8 cellular contexts compared by ENCODE assay signal in the genomic region with DNA sequence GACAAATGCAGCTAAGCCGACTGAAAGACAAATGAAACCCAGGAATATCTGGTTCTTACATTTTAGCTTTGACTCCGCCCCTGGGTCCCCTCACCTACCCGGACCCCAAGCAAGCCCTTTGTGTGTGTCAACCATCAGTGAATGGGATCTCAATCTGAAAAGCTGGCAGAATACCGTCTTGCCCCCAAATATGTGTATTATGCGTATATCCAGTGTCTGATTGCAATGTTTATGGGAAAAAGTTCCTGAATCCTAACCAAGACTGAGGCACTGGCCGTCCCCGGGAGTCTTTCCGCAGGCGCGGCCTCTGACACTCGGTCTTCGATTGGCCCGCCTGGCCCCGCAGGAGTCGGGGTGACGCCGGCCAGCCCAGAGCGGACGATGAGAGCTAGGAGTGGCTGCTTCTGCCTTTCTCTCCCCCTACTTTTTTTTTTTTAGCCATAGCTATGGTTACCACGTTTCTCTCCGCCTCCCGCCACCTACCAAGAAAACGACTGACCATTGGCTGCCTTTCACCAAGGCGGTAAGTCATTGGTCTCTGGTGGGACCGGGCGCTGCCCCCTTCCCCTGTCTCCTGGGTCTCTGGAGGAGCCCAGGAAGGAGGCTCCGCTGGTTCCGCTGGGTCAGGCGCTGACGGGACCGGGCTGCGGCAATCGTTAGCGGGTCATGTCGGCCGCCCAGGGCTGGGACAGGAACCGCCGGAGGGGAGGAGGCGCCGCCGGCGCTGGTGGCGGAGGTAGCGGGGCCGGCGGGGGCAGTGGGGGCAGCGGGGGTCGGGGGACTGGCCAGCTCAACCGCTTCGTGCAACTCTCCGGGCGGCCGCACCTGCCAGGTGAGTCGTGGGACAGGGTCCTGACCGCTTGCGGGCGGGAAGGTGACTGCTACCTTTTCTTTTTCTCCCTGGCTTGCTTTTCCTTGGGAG. TPM values are rescaled to one million over a fixed set of nuclear protein-coding genes. Genes with fewer than 3 reads are reported as not detected.
A peak's percentile ranks its signal among the peaks of the same experiment; 100 is the strongest.
DNase-seq lines count a peak whose midpoint lies in the region; ATAC-seq lines count a peak whose summit lies in the region.

A gene with protein sequence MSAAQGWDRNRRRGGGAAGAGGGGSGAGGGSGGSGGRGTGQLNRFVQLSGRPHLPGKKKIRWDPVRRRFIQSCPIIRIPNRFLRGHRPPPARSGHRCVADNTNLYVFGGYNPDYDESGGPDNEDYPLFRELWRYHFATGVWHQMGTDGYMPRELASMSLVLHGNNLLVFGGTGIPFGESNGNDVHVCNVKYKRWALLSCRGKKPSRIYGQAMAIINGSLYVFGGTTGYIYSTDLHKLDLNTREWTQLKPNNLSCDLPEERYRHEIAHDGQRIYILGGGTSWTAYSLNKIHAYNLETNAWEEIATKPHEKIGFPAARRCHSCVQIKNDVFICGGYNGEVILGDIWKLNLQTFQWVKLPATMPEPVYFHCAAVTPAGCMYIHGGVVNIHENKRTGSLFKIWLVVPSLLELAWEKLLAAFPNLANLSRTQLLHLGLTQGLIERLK (plus strand): TSS at position 557 of the 922 bp plus-strand sequence. CDS start 110 bp downstream, at position 667.

- peaks cover 3% of the 10 kb centered on the region for H3K36me3 ChIP-seq in effector memory CD4-positive, alpha-beta T cell (ENCODE audit: control insufficient read depth, insufficient read depth, low read length)

- peaks cover 22% of the 10 kb centered on the region for H3K4me1 ChIP-seq in effector memory CD4-positive, alpha-beta T cell (ENCODE audit: control insufficient read depth, insufficient read depth, low read length, poor library complexity, severe bottlenecking)

- no peaks in the 10 kb centered on the region for H3K9me3 ChIP-seq in effector memory CD4-positive, alpha-beta T cell (ENCODE audit: control insufficient read depth, low read length)

- H3K27ac ChIP-seq in effector memory CD4-positive, alpha-beta T cell (ENCODE audit: insufficient read depth, low read length, poor library complexity, severe bottlenecking): peak within 1 kb of the TSS; percentile 76

- peak within 1 kb of the TSS; percentile 78 for H3K4me3 ChIP-seq in effector memory CD4-positive, alpha-beta T cell (ENCODE audit: insufficient read depth, low read depth, low read length, poor library complexity, severe bottlenecking)

- H3K27me3 ChIP-seq in effector memory CD4-positive, alpha-beta T cell (replicated peaks; ENCODE audit: control insufficient read depth, insufficient read depth, low read length, poor library complexity, severe bottlenecking): no peaks in the 10 kb centered on the region

- DNase-seq in COLO668 (lab: John Stamatoyannopoulos, UW; ENCODE audit: unreplicated experiment) (peak; percentile 96), HT1080 (ENCODE audit: low read depth) (peak; percentile 98), NOMO-1 treated with DMSO at 0.1 percent for 48 hours (lab: John Stamatoyannopoulos, UW; ENCODE audit: unreplicated experiment) (peak; percentile 91), medulla oblongata (ENCODE audit: extremely low spot score) (peak; percentile 98)
- DNase-seq in activated CD8-positive, alpha-beta memory T cell treated with anti-CD3 and anti-CD28 coated beads for 4 hours (ENCODE audit: low read depth in 2 of 2): peak; percentile 89 to 93
- DNase-seq in effector memory CD4-positive, alpha-beta T cell: peak; percentile 91 to 95 (median 94)
- peak; percentile 92 for DNase-seq in stimulated activated CD8-positive, alpha-beta memory T cell treated with anti-CD3 and anti-CD28 coated beads, Interleukin-12 subunit alpha, Interleukin-12 subunit beta, amount 100 ng/mL, for 1 hour (ENCODE audit: low read depth)

- ATAC-seq in GM21360 (IDR thresholded peaks at IDR 0.05; ENCODE audit: unreplicated experiment): peak; percentile 93

RNA-seq across cellular contexts. Expression of the gene that starts here (rescaled TPM):
- total RNA-seq in HT1080 (2014; rRNA removed; shearing (Covaris generic)): 7.3 and 13.1 TPM in 2 replicates
- polyA plus RNA-seq in HT1080 (2015; cell fraction: cytosol; rRNA removed): 6.5 and 8.0 TPM in 2 replicates
- 10.0 and 10.8 TPM in 2 replicates for polyA plus RNA-seq in HT1080 (2015; cell fraction: nucleus; rRNA removed)

Comparison
In these comparisons a context has a peak if more than half of its experiments do, and no peak if none do; other contexts are left out.
1. Peak in every context shown above with its lines: DNase-seq, ATAC-seq, H3K4me3 ChIP-seq and H3K27ac ChIP-seq.